18 cellular contexts compared by ENCODE assay signal in genomic region chr18:58175122-58175687, GRCh38.
DNase-seq lines count a peak whose midpoint lies in the region; ATAC-seq, FAIRE-seq and TF ChIP-seq lines count a peak whose summit lies in the region.
"Had no signal": no experiment of that assay in that cellular context is flagged by ENCODE, and none has a peak within 500 bp of the region (broad histone marks: within the 10 kb centered on the region; RNA-seq: fewer than 3 reads in every experiment).

No MANE protein-coding gene starts in this region.

- H3K9me3 Mint-ChIP-seq in WTC11: no peaks in the 10 kb centered on the region
- no peaks in the 10 kb centered on the region for H3K9me3 Mint-ChIP-seq in osteocyte (ENCODE audit: unreplicated experiment)
- H3K9me3 Mint-ChIP-seq: CD4-positive, CD25-positive, alpha-beta regulatory T cell had no signal

- CTCF ChIA-PET in WTC11 (lab: Charles Lee): interaction anchor here (3.3 kb wide), 1 partner anchor 132 kb away, joined by 15 read pairs; the partner anchor contains the start of gene NEDD4L

- no peaks in the 10 kb centered on the region for H3K36me3 Mint-ChIP-seq in WTC11
- no peaks in the 10 kb centered on the region for H3K36me3 Mint-ChIP-seq in osteocyte (ENCODE audit: unreplicated experiment)
- H3K36me3 Mint-ChIP-seq: CD4-positive, CD25-positive, alpha-beta regulatory T cell had no signal

- ATAC-seq in GM19438 (IDR thresholded peaks at IDR 0.05; ENCODE audit: low read depth, unreplicated experiment): peak; percentile 66
- ATAC-seq in WTC11: no peak; the same call in 1 of the 2 replicates

- H3K4me3 Mint-ChIP-seq in WTC11 (no peak overlapping the region), osteocyte (ENCODE audit: unreplicated experiment) (no peak overlapping the region)
- H3K4me3 Mint-ChIP-seq: CD4-positive, CD25-positive, alpha-beta regulatory T cell had no signal

- TF ChIP-seq CTCF in WTC11 (IDR thresholded peaks at IDR 0.05) (no peak), osteocyte (IDR thresholded peaks at IDR 0.05) (no peak)

- DNase-seq in NCI-H1092 treated with DMSO at 0.1 percent for 48 hours (lab: John Stamatoyannopoulos, UW) (peak; percentile 26), NCI-H1092 (lab: John Stamatoyannopoulos, UW) (no peak), WTC11 (ENCODE audit: low spot score) (no peak), osteocyte (ENCODE audit: extremely low spot score, unreplicated experiment) (no peak), GM12892 (ENCODE audit: insufficient read length) (no peak), AG08395 (ENCODE audit: low spot score) (no peak), putamen (ENCODE audit: low spot score) (no peak)
- DNase-seq: activated CD4-positive, CD25-positive, alpha-beta regulatory T cell; activated naive CD4-positive, alpha-beta T cell treated with Interleukin-2 at 50 U/mL for 16 hours; CD4-positive, CD25-positive, alpha-beta regulatory T cell; GM23248; hippocampal formation; NCI-H1105; NCI-H524 treated with DMSO at 0.1 percent for 48 hours; stimulated activated CD4-positive, alpha-beta T cell treated with anti-CD3 and anti-CD28 coated beads, Interleukin-15, amount 100 ng/mL, for 24 hours; SW 1271 had no signal

- peaks cover 56% of the 10 kb centered on the region for H3K4me1 Mint-ChIP-seq in WTC11
- peaks cover 51% of the 10 kb centered on the region for H3K4me1 Mint-ChIP-seq in osteocyte (ENCODE audit: unreplicated experiment)

- peak overlapping the region; percentile 77; the same call in 1 of the 2 replicates for H3K27ac Mint-ChIP-seq in WTC11
- H3K27ac Mint-ChIP-seq in osteocyte (ENCODE audit: unreplicated experiment): peak overlapping the region; percentile 50

- POLR2A ChIA-PET in WTC11 (lab: Charles Lee): no interaction called here

- TF ChIP-seq POLR2A in GM12892 (IDR thresholded peaks at IDR 0.05; ENCODE audit: low read depth, low read length): no peak

- no peak for FAIRE-seq in GM12892 (lab: Jason Lieb, UNC)
- FAIRE-seq: A204.1 had no signal

- H3K27me3 Mint-ChIP-seq in WTC11 (ENCODE audit: low read depth): no peaks in the 10 kb centered on the region
- no peaks in the 10 kb centered on the region for H3K27me3 Mint-ChIP-seq in osteocyte (ENCODE audit: unreplicated experiment)
- H3K27me3 Mint-ChIP-seq: CD4-positive, CD25-positive, alpha-beta regulatory T cell had no signal

TF ChIP-seq in WTC11, 78 proteins besides CTCF, POLR2A, EP300 and RAD21:
- TF ChIP-seq, protein P1, sequence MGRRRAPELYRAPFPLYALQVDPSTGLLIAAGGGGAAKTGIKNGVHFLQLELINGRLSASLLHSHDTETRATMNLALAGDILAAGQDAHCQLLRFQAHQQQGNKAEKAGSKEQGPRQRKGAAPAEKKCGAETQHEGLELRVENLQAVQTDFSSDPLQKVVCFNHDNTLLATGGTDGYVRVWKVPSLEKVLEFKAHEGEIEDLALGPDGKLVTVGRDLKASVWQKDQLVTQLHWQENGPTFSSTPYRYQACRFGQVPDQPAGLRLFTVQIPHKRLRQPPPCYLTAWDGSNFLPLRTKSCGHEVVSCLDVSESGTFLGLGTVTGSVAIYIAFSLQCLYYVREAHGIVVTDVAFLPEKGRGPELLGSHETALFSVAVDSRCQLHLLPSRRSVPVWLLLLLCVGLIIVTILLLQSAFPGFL (CRISPR knock-in tag; IDR thresholded peaks at IDR 0.05; ENCODE audit: borderline replicate concordance): no peak
- TF ChIP-seq RELA (CRISPR knock-in tag; IDR thresholded peaks at IDR 0.05; ENCODE audit: borderline replicate concordance) (no peak), E2F5 (CRISPR knock-in tag; IDR thresholded peaks at IDR 0.05) (no peak), NFE2L1 (CRISPR knock-in tag; IDR thresholded peaks at IDR 0.05) (no peak), MXD4 (CRISPR knock-in tag; IDR thresholded peaks at IDR 0.05; ENCODE audit: borderline replicate concordance) (no peak), ERG (CRISPR knock-in tag; IDR thresholded peaks at IDR 0.05) (no peak), TEAD1 (CRISPR knock-in tag; IDR thresholded peaks at IDR 0.05) (no peak), ZNF138 (CRISPR knock-in tag; conservative IDR thresholded peaks at IDR 0.05) (no peak), ZNF121 (CRISPR knock-in tag; IDR thresholded peaks at IDR 0.05) (no peak), FOXJ3 (CRISPR knock-in tag; IDR thresholded peaks at IDR 0.05; ENCODE audit: borderline replicate concordance) (no peak), NR3C1 (CRISPR knock-in tag; conservative IDR thresholded peaks at IDR 0.05; ENCODE audit: low read depth) (no peak), NR2C2 (CRISPR knock-in tag; IDR thresholded peaks at IDR 0.05) (no peak), ZNF396 (CRISPR knock-in tag; IDR thresholded peaks at IDR 0.05; ENCODE audit: borderline replicate concordance) (no peak), AFF4 (CRISPR knock-in tag; IDR thresholded peaks at IDR 0.05; ENCODE audit: borderline replicate concordance) (no peak), ZNF232 (CRISPR knock-in tag; IDR thresholded peaks at IDR 0.05) (no peak)
- TF ChIP-seq, protein P2, sequence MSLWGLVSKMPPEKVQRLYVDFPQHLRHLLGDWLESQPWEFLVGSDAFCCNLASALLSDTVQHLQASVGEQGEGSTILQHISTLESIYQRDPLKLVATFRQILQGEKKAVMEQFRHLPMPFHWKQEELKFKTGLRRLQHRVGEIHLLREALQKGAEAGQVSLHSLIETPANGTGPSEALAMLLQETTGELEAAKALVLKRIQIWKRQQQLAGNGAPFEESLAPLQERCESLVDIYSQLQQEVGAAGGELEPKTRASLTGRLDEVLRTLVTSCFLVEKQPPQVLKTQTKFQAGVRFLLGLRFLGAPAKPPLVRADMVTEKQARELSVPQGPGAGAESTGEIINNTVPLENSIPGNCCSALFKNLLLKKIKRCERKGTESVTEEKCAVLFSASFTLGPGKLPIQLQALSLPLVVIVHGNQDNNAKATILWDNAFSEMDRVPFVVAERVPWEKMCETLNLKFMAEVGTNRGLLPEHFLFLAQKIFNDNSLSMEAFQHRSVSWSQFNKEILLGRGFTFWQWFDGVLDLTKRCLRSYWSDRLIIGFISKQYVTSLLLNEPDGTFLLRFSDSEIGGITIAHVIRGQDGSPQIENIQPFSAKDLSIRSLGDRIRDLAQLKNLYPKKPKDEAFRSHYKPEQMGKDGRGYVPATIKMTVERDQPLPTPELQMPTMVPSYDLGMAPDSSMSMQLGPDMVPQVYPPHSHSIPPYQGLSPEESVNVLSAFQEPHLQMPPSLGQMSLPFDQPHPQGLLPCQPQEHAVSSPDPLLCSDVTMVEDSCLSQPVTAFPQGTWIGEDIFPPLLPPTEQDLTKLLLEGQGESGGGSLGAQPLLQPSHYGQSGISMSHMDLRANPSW (CRISPR knock-in tag; conservative IDR thresholded peaks at IDR 0.05; ENCODE audit: low read depth): no peak
- TF ChIP-seq, protein P3, sequence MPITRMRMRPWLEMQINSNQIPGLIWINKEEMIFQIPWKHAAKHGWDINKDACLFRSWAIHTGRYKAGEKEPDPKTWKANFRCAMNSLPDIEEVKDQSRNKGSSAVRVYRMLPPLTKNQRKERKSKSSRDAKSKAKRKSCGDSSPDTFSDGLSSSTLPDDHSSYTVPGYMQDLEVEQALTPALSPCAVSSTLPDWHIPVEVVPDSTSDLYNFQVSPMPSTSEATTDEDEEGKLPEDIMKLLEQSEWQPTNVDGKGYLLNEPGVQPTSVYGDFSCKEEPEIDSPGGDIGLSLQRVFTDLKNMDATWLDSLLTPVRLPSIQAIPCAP (CRISPR knock-in tag; IDR thresholded peaks at IDR 0.05): no peak
